ENCODE assay signal across 8 cellular contexts in genomic region chr11:64447717-64448598, GRCh38.
A peak's percentile ranks its signal among the peaks of the same experiment; 100 is the strongest.
DNase-seq lines count a peak whose midpoint lies in the region; ATAC-seq and TF ChIP-seq lines count a peak whose summit lies in the region.

No MANE protein-coding gene starts in this region.

- peak overlapping the region; percentile 31; the same call in 1 of the 2 replicates for H3K4me3 ChIP-seq in BE2C (ENCODE audit: low read depth, low read length)
- H3K4me3 ChIP-seq in heart left ventricle: peak overlapping the region in 8 of 12 donors; percentile 24 to 51 (median 40)
- no peak overlapping the region for H3K4me3 ChIP-seq in thyroid gland (replicated peaks in 1 of 3)

- DNase-seq in BE2C (no peak), SKM-1 (lab: John Stamatoyannopoulos, UW; ENCODE audit: unreplicated experiment) (peak; percentile 86), heart left ventricle (peak in 3 of 5 donors; percentile 33 to 58 (median 36)), retina (peak; percentile 25), thyroid gland (no peak), NCI-H1092 treated with DMSO at 0.1 percent for 48 hours (lab: John Stamatoyannopoulos, UW) (no peak)
- DNase-seq in activated CD4-positive, alpha-beta T cell treated with anti-CD3 and anti-CD28 coated beads, Interleukin-2, amount 50 U/mL, for 4 hours: no peak

- intact Hi-C loops in heart left ventricle (cut with DNase I): loop anchor here in 8 of 10 donors (2.0 to 10.0 kb wide), 3 partner anchors 204 to 277 kb away; partner anchors contain the start of gene NRXN2 (in 2 of the 8)
- intact Hi-C loops in thyroid gland (cut with DNase I): no loop called here

- no peaks in the 10 kb centered on the region for H3K9me3 ChIP-seq in BE2C
- no peaks in the 10 kb centered on the region for H3K9me3 ChIP-seq in heart left ventricle
- no peaks in the 10 kb centered on the region for H3K9me3 ChIP-seq in thyroid gland

- H3K27me3 ChIP-seq in BE2C: no peaks in the 10 kb centered on the region
- H3K27me3 ChIP-seq in heart left ventricle: peaks cover 0 to 21% (median 0%) of the 10 kb centered on the region in 9 donors
- H3K27me3 ChIP-seq in thyroid gland: no peaks in the 10 kb centered on the region

- no peak for TF ChIP-seq CTCF in BE2C (IDR thresholded peaks at IDR 0.05; ENCODE audit: low read depth, low read length)
- no peak for TF ChIP-seq CTCF in heart left ventricle (IDR thresholded peaks at IDR 0.05)
- no peak for TF ChIP-seq CTCF in thyroid gland (IDR thresholded peaks at IDR 0.05)

- ATAC-seq in GM21528 (IDR thresholded peaks at IDR 0.05; ENCODE audit: low FRiP score, unreplicated experiment) (peak; percentile 48), heart left ventricle (peak; percentile 30 to 71 (median 54))

- H3K36me3 ChIP-seq in BE2C: no peaks in the 10 kb centered on the region
- no peaks in the 10 kb centered on the region for H3K36me3 ChIP-seq in heart left ventricle
- H3K36me3 ChIP-seq in thyroid gland: no peaks in the 10 kb centered on the region

- WGBS in heart left ventricle, 4 donors: 30 to 41% (median 37%) methylated on average over 18 of the region's 18 CpGs
- 31 to 40% methylated on average over 18 of the region's 18 CpGs for WGBS in thyroid gland, 2 donors

- TF ChIP-seq POLR2A in heart left ventricle (IDR thresholded peaks at IDR 0.05): no peak
- no peak for TF ChIP-seq POLR2A in thyroid gland (IDR thresholded peaks at IDR 0.05)

- H3K27ac ChIP-seq in heart left ventricle: peak overlapping the region in 5 of 12 donors; percentile 12 to 92 (median 32)
- H3K27ac ChIP-seq in thyroid gland: no peak overlapping the region

- H3K4me1 ChIP-seq in BE2C (no peaks in the 10 kb centered on the region), heart left ventricle (peaks cover 0 to 29% (median 14%) of the 10 kb centered on the region in 12 donors), thyroid gland (peaks cover 11 to 15% of the 10 kb centered on the region in 2 donors)

Comparison
In these comparisons a context has a peak if more than half of its experiments do, and no peak if none do; other contexts are left out.
1. DNase-seq: peak in SKM-1 (single experiment), heart left ventricle (3 of 5) and retina (single experiment); none in BE2C (single experiment), thyroid gland (0 of 2), NCI-H1092 treated with DMSO at 0.1 percent for 48 hours (single experiment) and activated CD4-positive, alpha-beta T cell treated with anti-CD3 and anti-CD28 coated beads, Interleukin-2, amount 50 U/mL, for 4 hours (0 of 2).
2. H3K4me3 ChIP-seq: peak in BE2C (single experiment) and heart left ventricle (8 of 12); none in thyroid gland (0 of 3).